ENCODE assay signal across 16 cellular contexts in the genomic region with DNA sequence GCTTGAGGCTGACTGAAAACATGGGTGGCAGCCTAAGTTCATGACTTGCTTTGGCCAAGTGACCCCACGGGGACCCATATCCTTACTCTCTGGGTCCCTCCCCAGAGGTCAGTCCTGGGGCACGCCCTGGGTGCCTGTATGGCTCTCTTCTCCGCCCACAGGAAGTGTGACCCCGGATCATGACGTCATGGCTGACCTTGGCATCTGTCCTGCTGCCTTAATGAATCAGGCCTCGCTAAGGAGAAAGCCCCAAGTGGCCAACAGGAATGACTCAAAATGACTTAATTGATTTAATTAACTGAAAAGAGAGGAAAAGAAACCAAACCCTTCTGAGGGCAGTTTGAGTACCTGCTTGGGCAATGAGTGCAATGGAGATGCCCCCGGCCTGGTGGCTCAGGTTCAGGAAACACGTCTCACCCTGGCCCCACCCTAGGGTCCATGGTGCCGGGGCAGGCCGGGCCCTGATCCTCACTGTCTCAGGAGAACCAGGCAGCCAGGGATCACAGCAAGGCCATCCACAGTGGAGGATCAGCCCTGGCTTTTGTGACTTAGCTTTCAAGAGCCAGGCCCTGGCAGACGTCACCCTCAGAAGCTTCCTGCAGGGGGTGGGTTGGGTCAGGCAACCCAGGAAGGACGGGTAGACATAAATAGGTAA.
DNase-seq lines count a peak whose midpoint lies in the region; ATAC-seq, FAIRE-seq and TF ChIP-seq lines count a peak whose summit lies in the region.
"Had no signal": no experiment of that assay in that cellular context is flagged by ENCODE, and none has a peak within 500 bp of the region (broad histone marks: within the 10 kb centered on the region; RNA-seq: fewer than 3 reads in every experiment).

No MANE protein-coding gene starts in this region.

- CTCF ChIA-PET in Calu3 (lab: Charles Lee) (no interaction called here), HEK293T (lab: Yijun Ruan, JAX) (no interaction called here)

- H2AFZ ChIP-seq in GM23338, result no peak overlapping the region

- no peaks in the 10 kb centered on the region for H3K4me1 ChIP-seq in GM23338 (ENCODE audit: insufficient read depth)
- H3K4me1 ChIP-seq: HAP-1 had no signal

- intact Hi-C loops in Calu3 (cut with micrococcal nuclease; ENCODE audit: unreplicated experiment), result no loop called here

- peaks cover 37% of the 10 kb centered on the region for H3K27me3 Mint-ChIP-seq in Calu3 (ENCODE audit: unreplicated experiment)
- H3K27me3 Mint-ChIP-seq in GM23338 (ENCODE audit: insufficient read depth, low read depth, poor library complexity), result peaks cover 4% of the 10 kb centered on the region

- H4K20me1 ChIP-seq in GM23338 (replicated peaks; ENCODE audit: insufficient read depth), result no peaks in the 10 kb centered on the region

- no peak overlapping the region for H3K4me3 Mint-ChIP-seq in Calu3 (ENCODE audit: low read depth, unreplicated experiment)
- no peak overlapping the region for H3K4me3 Mint-ChIP-seq in GM23338
- H3K4me3 Mint-ChIP-seq: activated T-helper 17 cell treated with anti-CD3 and anti-CD28 coated beads, Interleukin-2, amount 50 U/mL, for 72 hours; naive thymus-derived CD4-positive, alpha-beta T cell had no signal

- H3K9me2 ChIP-seq in GM23338 (ENCODE audit: insufficient read depth), result no peaks in the 10 kb centered on the region

- H3K27ac ChIP-seq in GM23338 (ENCODE audit: low read depth), result no peak overlapping the region

- no peaks in the 10 kb centered on the region for H3K79me2 ChIP-seq in GM23338 (replicated peaks; ENCODE audit: insufficient read depth)

- H3K27me3 ChIP-seq in bronchial epithelial cell (ENCODE audit: control insufficient read depth, insufficient read depth, low read length) (no peaks in the 10 kb centered on the region), GM23338 (ENCODE audit: insufficient read depth) (no peaks in the 10 kb centered on the region)

- DNase-seq in Calu3, result no peak
- DNase-seq in HEK293T (ENCODE audit: extremely low spot score), result peak; percentile 2
- peak; percentile 56 for DNase-seq in bronchial epithelial cell (ENCODE audit: low read depth)
- peak; percentile 8 for DNase-seq in kidney tubule cell (ENCODE audit: low spot score)
- no peak for DNase-seq in GM23338 (ENCODE audit: low spot score)
- DNase-seq in CD1c-positive myeloid dendritic cell (ENCODE audit: extremely low spot score), result no peak
- DNase-seq: AML-193; effector CD8-positive, alpha-beta T cell; naive thymus-derived CD4-positive, alpha-beta T cell; NCI-H2171 treated with DMSO at 0.1 percent for 48 hours; OCI-M1; retina had no signal

- BruUV-seq in Calu3 (replicated peaks; lab: Mats Ljungman, UMichigan), result no TSS peak

- H3F3A ChIP-seq in GM23338 (replicated peaks; ENCODE audit: low read depth), result no peaks in the 10 kb centered on the region

- no peak for TF ChIP-seq CTCF in Calu3 (IDR thresholded peaks at IDR 0.05; ENCODE audit: unreplicated experiment)
- TF ChIP-seq CTCF in bronchial epithelial cell (IDR thresholded peaks at IDR 0.05; ENCODE audit: insufficient read depth, low read length, severe bottlenecking), result no peak
- no peak for TF ChIP-seq CTCF in GM23338 (conservative IDR thresholded peaks at IDR 0.05; ENCODE audit: low read depth in 2 of 2)

- no peaks in the 10 kb centered on the region for H3K9me3 Mint-ChIP-seq in Calu3 (ENCODE audit: low read depth, unreplicated experiment)
- peaks cover 2% of the 10 kb centered on the region; the same call in 2 of the 3 replicates for H3K9me3 Mint-ChIP-seq in GM23338
- H3K9me3 Mint-ChIP-seq: activated T-helper 17 cell treated with anti-CD3 and anti-CD28 coated beads, Interleukin-2, amount 50 U/mL, for 72 hours had no signal

- ATAC-seq in GM23338, result no peak
- ATAC-seq in HG02623 (IDR thresholded peaks at IDR 0.05; ENCODE audit: unreplicated experiment), result no peak
- ATAC-seq in GM21576 (IDR thresholded peaks at IDR 0.05; ENCODE audit: unreplicated experiment), result no peak
- ATAC-seq: activated T-helper 17 cell treated with anti-CD3 and anti-CD28 coated beads, Interleukin-2, amount 50 U/mL, for 72 hours; naive thymus-derived CD4-positive, alpha-beta T cell had no signal

- H3K36me3 Mint-ChIP-seq in Calu3 (ENCODE audit: insufficient read depth, unreplicated experiment) (peaks cover 6% of the 10 kb centered on the region), GM23338 (ENCODE audit: low read depth) (no peaks in the 10 kb centered on the region)
- H3K36me3 Mint-ChIP-seq: naive thymus-derived CD4-positive, alpha-beta T cell had no signal

- POLR2A ChIA-PET in HEK293T (lab: Yijun Ruan, JAX), result no interaction called here

- H3K4me2 ChIP-seq in GM23338, result no peak overlapping the region

- H3K4me3 ChIP-seq in bronchial epithelial cell (ENCODE audit: low read depth, low read length) (no peak overlapping the region), GM23338 (no peak overlapping the region)
- H3K4me3 ChIP-seq: HAP-1 had no signal

- H3K36me3 ChIP-seq in bronchial epithelial cell (ENCODE audit: control insufficient read depth, insufficient read depth, low read length) (no peaks in the 10 kb centered on the region), GM23338 (ENCODE audit: insufficient read depth) (no peaks in the 10 kb centered on the region)
- H3K36me3 ChIP-seq: HAP-1 had no signal

- FAIRE-seq in bronchial epithelial cell (lab: Jason Lieb, UNC), result no peak

- peaks cover 9% of the 10 kb centered on the region for H3K4me1 Mint-ChIP-seq in Calu3 (ENCODE audit: low read depth, unreplicated experiment)
- H3K4me1 Mint-ChIP-seq in GM23338, result peaks cover 7% of the 10 kb centered on the region
- H3K4me1 Mint-ChIP-seq: activated T-helper 17 cell treated with anti-CD3 and anti-CD28 coated beads, Interleukin-2, amount 50 U/mL, for 72 hours had no signal

- H3K27ac Mint-ChIP-seq in Calu3 (ENCODE audit: unreplicated experiment), result peak overlapping the region; percentile 60
- no peak overlapping the region for H3K27ac Mint-ChIP-seq in GM23338
- H3K27ac Mint-ChIP-seq: activated T-helper 17 cell treated with anti-CD3 and anti-CD28 coated beads, Interleukin-2, amount 50 U/mL, for 72 hours; naive thymus-derived CD4-positive, alpha-beta T cell had no signal

TF ChIP-seq in HEK293T, 16 proteins besides CTCF, POLR2A, EP300 and RAD21:
- TF ChIP-seq FOXA1 (IDR thresholded peaks at IDR 0.05), result no peak
- no peak for TF ChIP-seq ARNT (IDR thresholded peaks at IDR 0.05)
- TF ChIP-seq ZNF384 (IDR thresholded peaks at IDR 0.05), result no peak
- TF ChIP-seq FOXM1 (IDR thresholded peaks at IDR 0.05; ENCODE audit: borderline replicate concordance), result no peak
- TF ChIP-seq BHLHE40 (IDR thresholded peaks at IDR 0.05; ENCODE audit: borderline replicate concordance), result no peak
- no peak for TF ChIP-seq FOXK2 (IDR thresholded peaks at IDR 0.05)
- TF ChIP-seq LEF1 (IDR thresholded peaks at IDR 0.05; ENCODE audit: borderline replicate concordance), result no peak
- TF ChIP-seq, protein P1, sequence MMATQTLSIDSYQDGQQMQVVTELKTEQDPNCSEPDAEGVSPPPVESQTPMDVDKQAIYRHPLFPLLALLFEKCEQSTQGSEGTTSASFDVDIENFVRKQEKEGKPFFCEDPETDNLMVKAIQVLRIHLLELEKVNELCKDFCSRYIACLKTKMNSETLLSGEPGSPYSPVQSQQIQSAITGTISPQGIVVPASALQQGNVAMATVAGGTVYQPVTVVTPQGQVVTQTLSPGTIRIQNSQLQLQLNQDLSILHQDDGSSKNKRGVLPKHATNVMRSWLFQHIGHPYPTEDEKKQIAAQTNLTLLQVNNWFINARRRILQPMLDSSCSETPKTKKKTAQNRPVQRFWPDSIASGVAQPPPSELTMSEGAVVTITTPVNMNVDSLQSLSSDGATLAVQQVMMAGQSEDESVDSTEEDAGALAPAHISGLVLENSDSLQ (IDR thresholded peaks at IDR 0.05), result no peak
- TF ChIP-seq HDGF (IDR thresholded peaks at IDR 0.05; ENCODE audit: borderline replicate concordance), result no peak
- no peak for TF ChIP-seq L3MBTL2 (conservative IDR thresholded peaks at IDR 0.05)
- no peak for TF ChIP-seq NFRKB (IDR thresholded peaks at IDR 0.05)
- TF ChIP-seq SUZ12 (IDR thresholded peaks at IDR 0.05), result no peak
- no peak for TF ChIP-seq ELF4 (IDR thresholded peaks at IDR 0.05)
- no peak for TF ChIP-seq SP1 (IDR thresholded peaks at IDR 0.05)
- TF ChIP-seq CTBP1 (IDR thresholded peaks at IDR 0.05; ENCODE audit: borderline replicate concordance), result no peak
- TF ChIP-seq TARDBP (IDR thresholded peaks at IDR 0.05), result no peak
TF ChIP-seq in HEK293T: peak in this region for 0.

TF ChIP-seq in GM23338, 12 proteins besides CTCF, POLR2A, EP300 and RAD21 (continues in another document):
- TF ChIP-seq ZNF114 (CRISPR knock-in tag; IDR thresholded peaks at IDR 0.05) (no peak), POLR2AphosphoS5 (IDR thresholded peaks at IDR 0.05; ENCODE audit: low read depth) (no peak), EZH2 (IDR thresholded peaks at IDR 0.05; ENCODE audit: low read depth, unreplicated experiment) (no peak), ZNF331 (CRISPR knock-in tag; IDR thresholded peaks at IDR 0.05; ENCODE audit: low read depth) (no peak), NANOG (IDR thresholded peaks at IDR 0.05; ENCODE audit: borderline replicate concordance) (no peak)

Comparison
In these comparisons a context has a peak if more than half of its experiments do, and no peak if none do; other contexts are left out.
1. DNase-seq: peak in HEK293T (single experiment), bronchial epithelial cell (single experiment) and kidney tubule cell (single experiment); none in Calu3 (single experiment), GM23338 (single experiment) and CD1c-positive myeloid dendritic cell (single experiment).